18 cellular contexts compared by ENCODE assay signal in the genomic region with DNA sequence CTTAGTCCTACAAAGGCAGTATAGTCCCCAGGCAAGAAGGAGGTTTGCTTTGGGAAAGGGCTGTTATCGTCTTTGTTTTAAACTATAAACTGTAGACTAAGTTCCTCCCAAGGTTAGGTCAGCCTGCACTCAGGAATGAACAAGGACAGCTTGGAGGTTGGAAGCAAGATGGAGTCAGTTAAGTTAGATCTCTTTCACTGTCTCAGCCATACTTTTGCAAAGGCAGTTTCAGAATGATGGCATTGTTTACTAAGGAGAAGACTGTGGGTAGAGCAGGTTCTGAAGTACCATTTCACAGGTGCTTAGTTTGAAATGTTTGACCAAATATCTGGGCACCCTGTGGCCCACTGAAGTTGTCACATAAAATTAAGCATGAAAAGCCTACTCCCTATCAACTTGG.
"Had no signal": no experiment of that assay in that cellular context is flagged by ENCODE, and none has a peak within 500 bp of the region (broad histone marks: within the 10 kb centered on the region; RNA-seq: fewer than 3 reads in every experiment).

No MANE protein-coding gene starts in this region.

- H3K4me1 Mint-ChIP-seq: naive B cell; nephron; stimulated activated memory B cell treated with anti-CD40 and anti-IgM and Interleukin-4, amounts not matched to agents 10 μg/mL and 1 μg/mL and 100 μg/mL, for 72 hours; stimulated activated naive CD8-positive, alpha-beta T cell treated with anti-CD3 and anti-CD28 coated beads, Interleukin-15, amount 100 ng/mL, for 72 hours had no signal

- H3K4me3 Mint-ChIP-seq: mesothelial cell of epicardium; naive B cell; nephron; neural crest cell; stimulated activated memory B cell treated with anti-CD40 and anti-IgM and Interleukin-4, amounts not matched to agents 10 μg/mL and 1 μg/mL and 100 μg/mL, for 72 hours; stimulated activated naive CD8-positive, alpha-beta T cell treated with anti-CD3 and anti-CD28 coated beads, Interleukin-15, amount 100 ng/mL, for 72 hours; type B pancreatic cell had no signal

- DNase-seq: islet precursor cell; left ventricle myocardium inferior; mesendoderm; naive B cell; pancreas; posterior cingulate gyrus; retina; right cardiac atrium; stimulated activated CD4-positive, alpha-beta T cell treated with anti-CD3 and anti-CD28 coated beads, Interleukin-12 subunit alpha, Interleukin-12 subunit beta, amount 100 ng/mL, for 4 hours; stimulated activated naive CD8-positive, alpha-beta T cell treated with anti-CD3 and anti-CD28 coated beads, Interleukin-15, amount 100 ng/mL, for 72 hours; substantia nigra; uterus had no signal

- H3K27me3 Mint-ChIP-seq: stimulated activated memory B cell treated with anti-CD40 and anti-IgM and Interleukin-4, amounts not matched to agents 10 μg/mL and 1 μg/mL and 100 μg/mL, for 72 hours; stimulated activated naive CD8-positive, alpha-beta T cell treated with anti-CD3 and anti-CD28 coated beads, Interleukin-15, amount 100 ng/mL, for 72 hours; type B pancreatic cell had no signal

- H3K9me3 Mint-ChIP-seq: mesothelial cell of epicardium; nephron; stimulated activated memory B cell treated with anti-CD40 and anti-IgM and Interleukin-4, amounts not matched to agents 10 μg/mL and 1 μg/mL and 100 μg/mL, for 72 hours; stimulated activated naive CD8-positive, alpha-beta T cell treated with anti-CD3 and anti-CD28 coated beads, Interleukin-15, amount 100 ng/mL, for 72 hours had no signal

- ATAC-seq: pancreas; right cardiac atrium; sciatic nerve; stimulated activated memory B cell treated with anti-CD40 and anti-IgM and Interleukin-4, amounts not matched to agents 10 μg/mL and 1 μg/mL and 100 μg/mL, for 72 hours; stimulated activated naive CD8-positive, alpha-beta T cell treated with anti-CD3 and anti-CD28 coated beads, Interleukin-15, amount 100 ng/mL, for 72 hours had no signal

- H3K27ac Mint-ChIP-seq: mesothelial cell of epicardium; naive B cell; nephron; stimulated activated memory B cell treated with anti-CD40 and anti-IgM and Interleukin-4, amounts not matched to agents 10 μg/mL and 1 μg/mL and 100 μg/mL, for 72 hours; stimulated activated naive CD8-positive, alpha-beta T cell treated with anti-CD3 and anti-CD28 coated beads, Interleukin-15, amount 100 ng/mL, for 72 hours; type B pancreatic cell had no signal
